8 cellular contexts compared by ENCODE assay signal in genomic region chr14:99971929-99972747, GRCh38.
A peak's percentile ranks its signal among the peaks of the same experiment; 100 is the strongest.
DNase-seq lines count a peak whose midpoint lies in the region; ATAC-seq, FAIRE-seq and TF ChIP-seq lines count a peak whose summit lies in the region.

No MANE protein-coding gene starts in this region.

- H3K36me3 Mint-ChIP-seq in HFFc6 (ENCODE audit: low read depth) = peaks cover 11% of the 10 kb centered on the region; the same call in 1 of the 2 replicates

- H3K9me3 ChIP-seq in GM12878 (replicated peaks; ENCODE audit: control insufficient read depth, insufficient read depth, low read length) = no peaks in the 10 kb centered on the region
- peaks cover 0 to 4% of the 10 kb centered on the region in 2 donors for H3K9me3 ChIP-seq in left lung

- H3K4me1 ChIP-seq in GM12878 (ENCODE audit: control insufficient read depth, insufficient read depth, low read length) (no peaks in the 10 kb centered on the region), left lung (peaks cover 0 to 9% of the 10 kb centered on the region in 2 donors)

- TF ChIP-seq CTCF in HFFc6 (IDR thresholded peaks at IDR 0.05) (no peak), GM12878 (IDR thresholded peaks at IDR 0.05 in 2 of 3, conservative IDR thresholded peaks at IDR 0.05 in 1 of 3; ENCODE audit: control insufficient read depth in 2 of 3, extremely low read depth in 1 of 3, insufficient read depth in 1 of 3, low read depth in 3 of 3, low read length in 3 of 3) (no peak), left lung (IDR thresholded peaks at IDR 0.05) (no peak)

- no peaks in the 10 kb centered on the region for H3K9me3 Mint-ChIP-seq in HFFc6

- in situ Hi-C loops in GM12878 (cut with MboI) = no loop called here

- H3K27ac Mint-ChIP-seq in HFFc6 = no peak overlapping the region

- SMC1A ChIA-PET in GM12878 (lab: Charles Lee; ENCODE audit: uncharacterized antibody, unreplicated experiment) = interaction anchor here (1.0 to 1.3 kb wide), 2 partner anchors 11 to 136 kb away, joined by 3 to 6 read pairs; no protein-coding TSS in a partner anchor

- ATAC-seq in GM12878 = peak; percentile 38
- no peak for ATAC-seq in left lung
- peak; percentile 3 for ATAC-seq in stimulated activated naive CD8-positive, alpha-beta T cell treated with anti-CD3 and anti-CD28 coated beads, Interleukin-15, Interleukin-2, amounts not matched to agents 100 U/mL and 50 U/mL, for 24 hours

- no peak for TF ChIP-seq POLR2A in GM12878 (IDR thresholded peaks at IDR 0.05; ENCODE audit: low read depth, low read length)

- H3K4me1 Mint-ChIP-seq in HFFc6 (ENCODE audit: low read depth) = peaks cover 26% of the 10 kb centered on the region

- peak overlapping the region; percentile 42 for H2AFZ ChIP-seq in GM12878 (ENCODE audit: control insufficient read depth, low read depth, low read length)

- FAIRE-seq in GM12878 (lab: Jason Lieb, UNC) = no peak

- 9% methylated on average over 43 of the region's 81 CpGs for WGBS in GM12878 (ENCODE audit: insufficient coverage, insufficient replicate concordance, low lambda C conversion rate, missing lambda C conversion rate)

- H4K20me1 ChIP-seq in GM12878 (ENCODE audit: control insufficient read depth, insufficient read depth) = no peaks in the 10 kb centered on the region; the same call in 1 of the 2 replicates

- RAD21 ChIA-PET in GM12878 (lab: Charles Lee; ENCODE audit: unreplicated experiment) = interaction anchor here (1.9 kb wide), 1 partner anchor 10 kb away, joined by 4 read pairs; no protein-coding TSS in a partner anchor

- POLR2A ChIA-PET in GM12878 (lab: Charles Lee) = no interaction called here

- no peak overlapping the region for H3K9ac ChIP-seq in GM12878 (ENCODE audit: control insufficient read depth, insufficient read depth, low read length)

- H3K36me3 ChIP-seq in GM12878 (ENCODE audit: control insufficient read depth in 2 of 2, insufficient read depth in 2 of 2, low read length in 1 of 2) (no peaks in the 10 kb centered on the region), left lung (no peaks in the 10 kb centered on the region)

- H3K4me3 Mint-ChIP-seq in HFFc6 = peak overlapping the region; percentile 83

- H3K4me3 ChIP-seq in GM12878 (peak overlapping the region; percentile 70), left lung (peak overlapping the region; percentile 67 to 70)

- no peak for TF ChIP-seq EP300 in GM12878 (IDR thresholded peaks at IDR 0.05; ENCODE audit: borderline replicate concordance in 1 of 2, control insufficient read depth in 1 of 2, low read depth in 2 of 2, low read length in 2 of 2)

- H3K27me3 Mint-ChIP-seq in HFFc6 (ENCODE audit: insufficient read depth) = peaks cover 26% of the 10 kb centered on the region

- intact Hi-C loops in GM12878 (cut with micrococcal nuclease; ENCODE audit: unreplicated experiment) = no loop called here
- intact Hi-C loops in left lung (cut with DNase I) = no loop called here

- H3K27me3 ChIP-seq in GM12878 (replicated peaks in 1 of 2; ENCODE audit: control insufficient read depth in 2 of 2, insufficient read depth in 2 of 2, low read length in 1 of 2) (peaks cover 0 to 5% of the 10 kb centered on the region in 2 experiments; a peak in 2 of 4 replicates), left lung (peaks cover 0 to 27% of the 10 kb centered on the region in 2 donors)

- CTCF ChIA-PET in GM12878 (lab: Yijun Ruan, JAX) = interaction anchor here (1.1 to 2.0 kb wide), 2 partner anchors 9 to 25 kb away, joined by 4 to 7 read pairs; no protein-coding TSS in a partner anchor

- TF ChIP-seq RAD21 in GM12878 (IDR thresholded peaks at IDR 0.05; ENCODE audit: insufficient read depth, low read depth, low read length) = no peak

- H3K27ac ChIP-seq in GM12878 (ENCODE audit: control insufficient read depth, insufficient read depth) (no peak overlapping the region), left lung (no peak overlapping the region)

- H3K4me2 ChIP-seq in GM12878 (ENCODE audit: control insufficient read depth, insufficient read depth) = peak overlapping the region; percentile 71; the same call in 1 of the 2 replicates

- no TSS peak for BruUV-seq in GM12878 (replicated peaks; lab: Mats Ljungman, UMichigan)

- H3K79me2 ChIP-seq in GM12878 (ENCODE audit: control insufficient read depth, insufficient read depth, low read length) = no peaks in the 10 kb centered on the region

- DNase-seq in GM03348 (ENCODE audit: low spot score) = peak; percentile 45
- no peak for DNase-seq in HFFc6
- peak; percentile 13 for DNase-seq in NCI-H345 treated with DMSO at 0.1 percent for 48 hours (lab: John Stamatoyannopoulos, UW; ENCODE audit: unreplicated experiment)
- no peak for DNase-seq in GM12878 (ENCODE audit: low read depth, low spot score)
- peak in 1 of 2 donors; percentile 80 for DNase-seq in left lung
- peak; percentile 31 for DNase-seq in stimulated activated naive CD8-positive, alpha-beta T cell treated with anti-CD3 and anti-CD28 coated beads, Interleukin-15, Interleukin-2, amounts not matched to agents 100 U/mL and 50 U/mL, for 24 hours
- no peak for DNase-seq in effector CD8-positive, alpha-beta T cell (lab: John Stamatoyannopoulos, UW)
- DNase-seq in NCI-H510A (lab: John Stamatoyannopoulos, UW) = no peak

TF ChIP-seq in GM12878, 131 proteins besides CTCF, POLR2A, EP300 and RAD21:
- TF ChIP-seq EZH2 (IDR thresholded peaks at IDR 0.05; ENCODE audit: borderline replicate concordance, control insufficient read depth, low read depth, low read length) (no peak), SREBF2 (IDR thresholded peaks at IDR 0.05; ENCODE audit: low read length) (no peak), MLLT1 (IDR thresholded peaks at IDR 0.05) (no peak)

Comparison
In these comparisons a context has a peak if more than half of its experiments do, and no peak if none do; other contexts are left out.
1. DNase-seq: peak in GM03348 (single experiment), NCI-H345 treated with DMSO at 0.1 percent for 48 hours (single experiment) and stimulated activated naive CD8-positive, alpha-beta T cell treated with anti-CD3 and anti-CD28 coated beads, Interleukin-15, Interleukin-2, amounts not matched to agents 100 U/mL and 50 U/mL, for 24 hours (single experiment); none in HFFc6 (single experiment), GM12878 (single experiment), effector CD8-positive, alpha-beta T cell (single experiment) and NCI-H510A (single experiment).